Comparison of ENCODE assay signal across 2 cellular contexts in genomic region chr11:67114275-67114896, GRCh38.
TF ChIP-seq lines count a peak whose summit lies in the region.

No MANE protein-coding gene starts in this region.

TF ChIP-seq in HEK293, 187 proteins besides CTCF, POLR2A, EP300 and RAD21 (continued from another document):
- no peak for TF ChIP-seq ZBTB10 (tag by site-specific recombination; IDR thresholded peaks at IDR 0.05)

TF ChIP-seq in liver, 16 proteins besides CTCF, POLR2A, EP300 and RAD21 (continued from another document):
- TF ChIP-seq REST (IDR thresholded peaks at IDR 0.05) (no peak), NR2F2 (IDR thresholded peaks at IDR 0.05) (no peak), FOXA1 (IDR thresholded peaks at IDR 0.05) (no peak), EGR1 (IDR thresholded peaks at IDR 0.05; ENCODE audit: low read depth in 2 of 2) (no peak), GABPA (IDR thresholded peaks at IDR 0.05 in 1 of 2, conservative IDR thresholded peaks at IDR 0.05 in 1 of 2) (no peak)
- TF ChIP-seq, protein P1, sequence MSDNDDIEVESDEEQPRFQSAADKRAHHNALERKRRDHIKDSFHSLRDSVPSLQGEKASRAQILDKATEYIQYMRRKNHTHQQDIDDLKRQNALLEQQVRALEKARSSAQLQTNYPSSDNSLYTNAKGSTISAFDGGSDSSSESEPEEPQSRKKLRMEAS (IDR thresholded peaks at IDR 0.05) = no peak
- TF ChIP-seq, protein P2, sequence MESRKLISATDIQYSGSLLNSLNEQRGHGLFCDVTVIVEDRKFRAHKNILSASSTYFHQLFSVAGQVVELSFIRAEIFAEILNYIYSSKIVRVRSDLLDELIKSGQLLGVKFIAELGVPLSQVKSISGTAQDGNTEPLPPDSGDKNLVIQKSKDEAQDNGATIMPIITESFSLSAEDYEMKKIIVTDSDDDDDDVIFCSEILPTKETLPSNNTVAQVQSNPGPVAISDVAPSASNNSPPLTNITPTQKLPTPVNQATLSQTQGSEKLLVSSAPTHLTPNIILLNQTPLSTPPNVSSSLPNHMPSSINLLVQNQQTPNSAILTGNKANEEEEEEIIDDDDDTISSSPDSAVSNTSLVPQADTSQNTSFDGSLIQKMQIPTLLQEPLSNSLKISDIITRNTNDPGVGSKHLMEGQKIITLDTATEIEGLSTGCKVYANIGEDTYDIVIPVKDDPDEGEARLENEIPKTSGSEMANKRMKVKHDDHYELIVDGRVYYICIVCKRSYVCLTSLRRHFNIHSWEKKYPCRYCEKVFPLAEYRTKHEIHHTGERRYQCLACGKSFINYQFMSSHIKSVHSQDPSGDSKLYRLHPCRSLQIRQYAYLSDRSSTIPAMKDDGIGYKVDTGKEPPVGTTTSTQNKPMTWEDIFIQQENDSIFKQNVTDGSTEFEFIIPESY (IDR thresholded peaks at IDR 0.05) = no peak
